Comparison of ENCODE assay signal across 11 cellular contexts in genomic region chr4:48718818-48719465, GRCh38.
"Had no signal": no experiment of that assay in that cellular context is flagged by ENCODE, and none has a peak within 500 bp of the region (broad histone marks: within the 10 kb centered on the region; RNA-seq: fewer than 3 reads in every experiment).

No MANE protein-coding gene starts in this region.

- DNase-seq: effector CD4-positive, alpha-beta T cell; endodermal cell; foreskin melanocyte; head of caudate nucleus; left colon; mammary epithelial cell; sigmoid colon; stimulated activated CD4-positive, alpha-beta T cell treated with anti-CD3 and anti-CD28 coated beads, Interleukin-12 subunit alpha, Interleukin-12 subunit beta, amount 100 ng/mL, for 4 hours; stimulated activated naive CD4-positive, alpha-beta T cell; trophoblast cell had no signal

- H3K27ac Mint-ChIP-seq: endodermal cell; natural killer cell treated with Interleukin-12 subunit alpha and Interleukin-12 subunit beta and Interleukin-15 and Interleukin-18, amount 100 ng/mL, for 72 hours had no signal

- H3K27me3 Mint-ChIP-seq: natural killer cell treated with Interleukin-12 subunit alpha and Interleukin-12 subunit beta and Interleukin-15 and Interleukin-18, amount 100 ng/mL, for 72 hours had no signal

- ATAC-seq: left colon; natural killer cell treated with Interleukin-12 subunit alpha and Interleukin-12 subunit beta and Interleukin-15 and Interleukin-18, amount 100 ng/mL, for 72 hours had no signal

- H3K4me3 Mint-ChIP-seq: endodermal cell; natural killer cell treated with Interleukin-12 subunit alpha and Interleukin-12 subunit beta and Interleukin-15 and Interleukin-18, amount 100 ng/mL, for 72 hours had no signal

- H3K9me3 Mint-ChIP-seq: natural killer cell treated with Interleukin-12 subunit alpha and Interleukin-12 subunit beta and Interleukin-15 and Interleukin-18, amount 100 ng/mL, for 72 hours had no signal
